Comparison of ENCODE assay signal across 13 cellular contexts in the genomic region with DNA sequence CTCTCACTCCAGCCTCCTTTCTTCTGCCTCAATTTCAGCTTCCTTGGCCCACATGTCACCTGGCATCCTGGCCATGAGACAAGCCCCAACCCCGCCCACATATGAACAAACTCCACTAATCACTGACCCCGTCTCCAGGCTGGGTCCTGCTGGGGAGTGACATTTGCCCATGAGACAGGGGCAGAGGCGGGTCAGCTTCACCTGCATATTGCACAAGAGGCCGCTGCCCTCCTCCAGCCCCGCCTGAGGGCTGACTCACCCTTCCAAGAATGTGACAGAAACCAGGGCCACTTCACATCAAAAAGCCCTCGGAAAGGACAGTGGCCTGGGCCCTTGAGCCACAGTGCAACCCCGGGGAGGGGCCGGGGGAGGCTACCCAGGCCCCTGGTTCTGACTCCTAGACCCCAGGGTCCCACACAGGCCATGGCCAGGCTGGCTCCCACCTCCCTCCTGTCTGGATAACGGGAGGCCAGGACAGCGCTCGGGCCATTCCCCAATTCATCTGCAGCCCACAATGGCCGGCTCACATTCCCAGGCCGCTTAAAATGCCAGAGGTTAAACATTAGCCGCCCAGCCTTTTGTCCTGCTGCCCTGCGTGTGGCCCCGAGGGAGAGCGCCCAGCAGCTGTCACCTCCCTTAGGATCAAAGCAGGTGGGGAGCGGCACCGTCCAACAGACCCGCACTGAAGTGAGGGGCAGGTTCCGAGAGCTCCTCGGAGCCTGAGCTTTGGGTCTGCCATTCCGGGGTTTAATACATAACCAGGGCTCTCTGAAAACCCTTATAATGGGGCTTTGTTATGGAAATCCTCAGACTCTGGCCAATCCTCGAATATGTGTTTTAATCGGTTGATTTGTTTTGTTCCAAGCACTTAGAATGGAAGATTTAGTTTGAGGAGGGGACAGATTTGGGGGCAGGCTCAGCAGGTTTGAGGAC. TPM values are rescaled to one million over a fixed set of nuclear protein-coding genes. Genes with fewer than 3 reads are reported as not detected.
DNase-seq lines count a peak whose midpoint lies in the region; ATAC-seq, FAIRE-seq and TF ChIP-seq lines count a peak whose summit lies in the region.
"Had no signal": no experiment of that assay in that cellular context is flagged by ENCODE, and none has a peak within 500 bp of the region (broad histone marks: within the 10 kb centered on the region; RNA-seq: fewer than 3 reads in every experiment).

No MANE protein-coding gene starts in this region.

- 0 out of 2 replicates have a peak, but pooled peaks cover 1% of the 10 kb centered on the region for H3K36me3 ChIP-seq in HUES48 (ENCODE audit: control insufficient read depth, insufficient read depth, low read length)
- peaks cover 0 to 2% of the 10 kb centered on the region in 2 donors for H3K36me3 ChIP-seq in lung (ENCODE audit: control insufficient read depth in 2 of 2, insufficient read depth in 2 of 2, low read length in 2 of 2)
- H3K36me3 ChIP-seq in WERI-Rb-1, result no peaks in the 10 kb centered on the region
- H3K36me3 ChIP-seq in uterus, result no peaks in the 10 kb centered on the region

- peak overlapping the region; percentile 89 for H3K4me2 ChIP-seq in A549
- H3K4me2 ChIP-seq: BLaER1 had no signal

- no peak overlapping the region for H3K4me3 Mint-ChIP-seq in chondrocyte (ENCODE audit: unreplicated experiment)
- H3K4me3 Mint-ChIP-seq: stimulated activated naive CD8-positive, alpha-beta T cell treated with anti-CD3 and anti-CD28 coated beads, Interleukin-15, amount 100 ng/mL, for 72 hours had no signal

- TF ChIP-seq POLR2A in A549 (IDR thresholded peaks at IDR 0.05; ENCODE audit: low read length) (no peak), uterus (IDR thresholded peaks at IDR 0.05) (no peak)

- H3K4me1 ChIP-seq in A549, result peaks cover 51% of the 10 kb centered on the region
- peaks cover 30% of the 10 kb centered on the region for H3K4me1 ChIP-seq in HUES48 (ENCODE audit: control insufficient read depth, insufficient read depth, low read length)
- peaks cover 3 to 14% of the 10 kb centered on the region in 2 donors for H3K4me1 ChIP-seq in lung (ENCODE audit: control insufficient read depth in 2 of 2, insufficient read depth in 2 of 2, low read length in 2 of 2)
- H3K4me1 ChIP-seq in uterus, result no peaks in the 10 kb centered on the region

- POLR2A ChIA-PET in A549 (lab: Yijun Ruan, JAX), result no interaction called here

- ATAC-seq in A549 (peak; percentile 74 to 82), lung (ENCODE audit: insufficient read depth, low FRiP score) (peak; percentile 64)
- no peak for ATAC-seq in stimulated activated naive CD8-positive, alpha-beta T cell treated with anti-CD3 and anti-CD28 coated beads, Interleukin-15, Interleukin-2, amounts not matched to agents 100 U/mL and 50 U/mL, for 24 hours
- ATAC-seq: stimulated activated naive CD8-positive, alpha-beta T cell treated with anti-CD3 and anti-CD28 coated beads, Interleukin-15, amount 100 ng/mL, for 72 hours had no signal

- H3K4me3 ChIP-seq in A549 (no peak overlapping the region), HUES48 (ENCODE audit: low read depth, low read length) (no peak overlapping the region), lung (no peak overlapping the region), WERI-Rb-1 (ENCODE audit: low read depth, low read length) (no peak overlapping the region), uterus (no peak overlapping the region)
- H3K4me3 ChIP-seq: BLaER1 had no signal

- 3% methylated on average over 15 of the region's 25 CpGs for WGBS in A549 (ENCODE audit: missing lambda C conversion rate)
- WGBS in lung, 2 donors, result 58 to 85% methylated on average over 25 of the region's 25 CpGs

- H3K36me3 Mint-ChIP-seq in chondrocyte (ENCODE audit: low read depth), result peaks cover 44% of the 10 kb centered on the region

- peak overlapping the region; percentile 59 for H3K27ac Mint-ChIP-seq in chondrocyte (ENCODE audit: unreplicated experiment)
- H3K27ac Mint-ChIP-seq: stimulated activated naive CD8-positive, alpha-beta T cell treated with anti-CD3 and anti-CD28 coated beads, Interleukin-15, amount 100 ng/mL, for 72 hours had no signal

- H3K27ac ChIP-seq in A549, result peak overlapping the region; percentile 91 to 93
- peak overlapping the region; percentile 88 for H3K27ac ChIP-seq in HUES48 (ENCODE audit: low read depth, low read length)
- H3K27ac ChIP-seq in lung (ENCODE audit: low read depth in 1 of 2, low read length in 1 of 2), result peak overlapping the region in 1 of 2 donors; percentile 90
- no peak overlapping the region for H3K27ac ChIP-seq in WERI-Rb-1
- no peak overlapping the region for H3K27ac ChIP-seq in uterus
- H3K27ac ChIP-seq: BLaER1 had no signal

- TF ChIP-seq RAD21 in A549 (conservative IDR thresholded peaks at IDR 0.05 in 1 of 2, IDR thresholded peaks at IDR 0.05 in 1 of 2), result no peak

- CTCF ChIA-PET in A549 (lab: Yijun Ruan, JAX), result interaction anchor here (0.7 to 4.0 kb wide), 6 partner anchors 11 to 186 kb away, joined by 3 to 18 read pairs (median 7); no protein-coding TSS in a partner anchor

- TF ChIP-seq EP300 in A549 (IDR thresholded peaks at IDR 0.05), result peak; percentile 23 to 69; a peak in 2 of 5 replicates

- DNase-seq in A549 (ENCODE audit: low read depth in 1 of 2, low spot score in 1 of 2), result peak; percentile 89 to 92
- peak; percentile 75 for DNase-seq in chondrocyte (ENCODE audit: low spot score)
- DNase-seq in lung (ENCODE audit: low spot score), result peak; percentile 89
- DNase-seq in WERI-Rb-1, result no peak
- DNase-seq in uterus, result no peak
- no peak for DNase-seq in NCI-H2029 treated with DMSO at 0.1 percent for 48 hours (lab: John Stamatoyannopoulos, UW)
- DNase-seq in stimulated activated naive CD8-positive, alpha-beta T cell treated with anti-CD3 and anti-CD28 coated beads, Interleukin-15, Interleukin-2, amounts not matched to agents 100 U/mL and 50 U/mL, for 24 hours, result no peak
- DNase-seq: activated CD4-positive, CD25-positive, alpha-beta regulatory T cell treated with anti-CD3 and anti-CD28 coated beads, Interleukin-2, amount 50 U/mL, for 72 hours; foreskin melanocyte; NCI-H2081; stimulated activated naive CD8-positive, alpha-beta T cell treated with anti-CD3 and anti-CD28 coated beads, Interleukin-15, amount 100 ng/mL, for 72 hours had no signal

- peaks cover 11% of the 10 kb centered on the region for H3K9me3 Mint-ChIP-seq in chondrocyte (ENCODE audit: low read depth)

- FAIRE-seq in A549 (lab: Jason Lieb, UNC), result no peak

- H3K27me3 ChIP-seq in HUES48 (ENCODE audit: control insufficient read depth, insufficient read depth, low read length) (no peaks in the 10 kb centered on the region), lung (ENCODE audit: control insufficient read depth, insufficient read depth) (no peaks in the 10 kb centered on the region), WERI-Rb-1 (ENCODE audit: insufficient read depth, low read depth, severe bottlenecking) (no peaks in the 10 kb centered on the region), uterus (no peaks in the 10 kb centered on the region)

- H3K27me3 Mint-ChIP-seq in chondrocyte (ENCODE audit: low read depth), result no peaks in the 10 kb centered on the region

- no peak overlapping the region for H3K9ac ChIP-seq in HUES48 (ENCODE audit: low read depth, low read length)
- H3K9ac ChIP-seq: BLaER1 had no signal

- intact Hi-C loops in uterus (cut with DNase I; ENCODE audit: low total_unique reads), result no loop called here

- no peak for TF ChIP-seq CTCF in A549 (IDR thresholded peaks at IDR 0.05)
- no peak for TF ChIP-seq CTCF in chondrocyte (IDR thresholded peaks at IDR 0.05)
- TF ChIP-seq CTCF in lung (IDR thresholded peaks at IDR 0.05; ENCODE audit: control extremely low read depth, extremely low read depth), result no peak
- no peak for TF ChIP-seq CTCF in WERI-Rb-1 (IDR thresholded peaks at IDR 0.05; ENCODE audit: low read depth, low read length)
- no peak for TF ChIP-seq CTCF in uterus (IDR thresholded peaks at IDR 0.05)

- peaks cover 28% of the 10 kb centered on the region for H3K4me1 Mint-ChIP-seq in chondrocyte (ENCODE audit: low read depth)

- H3K9me3 ChIP-seq in A549 (peaks cover 16% of the 10 kb centered on the region), HUES48 (ENCODE audit: control insufficient read depth, insufficient read depth, low read length) (no peaks in the 10 kb centered on the region), lung (ENCODE audit: control insufficient read depth in 2 of 2, insufficient read depth in 1 of 2, low read length in 1 of 2) (peaks cover 0 to 6% of the 10 kb centered on the region in 2 donors), WERI-Rb-1 (ENCODE audit: severe bottlenecking) (peaks cover 3% of the 10 kb centered on the region), uterus (no peaks in the 10 kb centered on the region)

TF ChIP-seq in A549, 52 proteins besides CTCF, POLR2A, EP300 and RAD21 (continues in another document):
- peak; percentile 64 for TF ChIP-seq FOSL2 (IDR thresholded peaks at IDR 0.05)
- TF ChIP-seq FOSL2 (CRISPR knock-in tag; IDR thresholded peaks at IDR 0.05), result peak; percentile 88
- no peak for TF ChIP-seq FOXS1 (CRISPR knock-in tag; IDR thresholded peaks at IDR 0.05)
- peak; percentile 84 for TF ChIP-seq GATA3 (IDR thresholded peaks at IDR 0.05; ENCODE audit: borderline replicate concordance)
- TF ChIP-seq, protein P1, sequence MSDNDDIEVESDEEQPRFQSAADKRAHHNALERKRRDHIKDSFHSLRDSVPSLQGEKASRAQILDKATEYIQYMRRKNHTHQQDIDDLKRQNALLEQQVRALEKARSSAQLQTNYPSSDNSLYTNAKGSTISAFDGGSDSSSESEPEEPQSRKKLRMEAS (IDR thresholded peaks at IDR 0.05), result peak; percentile 82
- TF ChIP-seq, protein P2, sequence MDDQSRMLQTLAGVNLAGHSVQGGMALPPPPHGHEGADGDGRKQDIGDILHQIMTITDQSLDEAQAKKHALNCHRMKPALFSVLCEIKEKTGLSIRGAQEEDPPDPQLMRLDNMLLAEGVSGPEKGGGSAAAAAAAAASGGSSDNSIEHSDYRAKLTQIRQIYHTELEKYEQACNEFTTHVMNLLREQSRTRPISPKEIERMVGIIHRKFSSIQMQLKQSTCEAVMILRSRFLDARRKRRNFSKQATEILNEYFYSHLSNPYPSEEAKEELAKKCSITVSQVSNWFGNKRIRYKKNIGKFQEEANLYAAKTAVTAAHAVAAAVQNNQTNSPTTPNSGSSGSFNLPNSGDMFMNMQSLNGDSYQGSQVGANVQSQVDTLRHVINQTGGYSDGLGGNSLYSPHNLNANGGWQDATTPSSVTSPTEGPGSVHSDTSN (IDR thresholded peaks at IDR 0.05), result peak; percentile 75; the same call in 1 of the 2 replicates
- peak; percentile 73 to 82; a peak in 3 of 5 replicates for TF ChIP-seq JUN (IDR thresholded peaks at IDR 0.05)
- no peak for TF ChIP-seq BHLHE40 (IDR thresholded peaks at IDR 0.05; ENCODE audit: low read depth, low read length)
- TF ChIP-seq CBX8 (IDR thresholded peaks at IDR 0.05), result no peak

RNA-seq across cellular contexts. Expression of a gene that starts 42.3 kb away (rescaled TPM):
- 30.7 and 33.4 TPM in 2 replicates for polyA plus RNA-seq in A549 (2011; rRNA removed)
- polyA plus RNA-seq in A549 (2012; cell fraction: cytosol; rRNA removed), result 42.2 and 42.4 TPM in 2 replicates
- 96.6 and 102 TPM in 2 replicates for polyA plus RNA-seq in A549 (2012; cell fraction: nucleus; rRNA removed)
- polyA plus RNA-seq in A549 (2017; fragmentation: RNase III; extraction: RNeasy Plus Mini Kit Qiagen cat#74134 plus additional on column Dnase treatment), result 39.6 to 44.1 TPM (median 41.9 TPM) in 3 replicates
- 19.5 and 20.1 TPM in 2 replicates for polyA minus RNA-seq in A549 (2011; rRNA and poly(A)+ RNA removed)
- total RNA-seq in chondrocyte, result 26.5 to 39.2 TPM (median 27.3 TPM) in 3 replicates
- total RNA-seq in lung, result 10 to 100 TPM; 39.2 to 42.3 TPM
- polyA plus RNA-seq in lung, result 10 to 100 TPM; 24.1 to 28.7 TPM
- 10 to 100 TPM; 14.1 to 52.5 (median 31.2) TPM for total RNA-seq in uterus

Comparison
In these comparisons a context has a peak if more than half of its experiments do, and no peak if none do; other contexts are left out.
1. DNase-seq: peak in A549 (2 of 2), chondrocyte (single experiment) and lung (single experiment); none in WERI-Rb-1 (single experiment), uterus (0 of 2), NCI-H2029 treated with DMSO at 0.1 percent for 48 hours (single experiment) and stimulated activated naive CD8-positive, alpha-beta T cell treated with anti-CD3 and anti-CD28 coated beads, Interleukin-15, Interleukin-2, amounts not matched to agents 100 U/mL and 50 U/mL, for 24 hours (single experiment).
2. H3K27ac ChIP-seq: peak in A549 (2 of 2) and HUES48 (single experiment); none in WERI-Rb-1 (single experiment) and uterus (0 of 2).